ENCODE assay signal across 1 cellular context in the genomic region with DNA sequence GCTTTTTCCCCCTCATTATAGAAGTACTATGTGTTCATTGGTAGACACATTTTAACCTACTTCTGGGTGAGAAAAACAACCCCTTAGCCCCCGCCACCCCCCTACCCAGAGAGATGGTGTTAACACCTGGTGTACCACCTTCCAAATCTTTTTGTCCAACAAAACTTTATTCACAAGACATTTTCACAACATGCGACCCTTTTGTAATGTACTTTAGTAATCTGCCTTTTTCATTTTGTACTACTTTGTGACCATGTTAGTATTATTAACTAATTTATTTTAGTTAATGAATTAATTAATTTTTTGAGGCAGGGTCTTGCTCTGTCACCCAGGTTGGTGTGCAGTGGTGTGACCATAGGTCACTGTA.
A peak's percentile ranks its signal among the peaks of the same experiment; 100 is the strongest.
TF ChIP-seq lines count a peak whose summit lies in the region.

No MANE protein-coding gene starts in this region.

TF ChIP-seq in K562, 482 proteins besides CTCF, POLR2A, EP300 and RAD21:
- TF ChIP-seq, protein P1, sequence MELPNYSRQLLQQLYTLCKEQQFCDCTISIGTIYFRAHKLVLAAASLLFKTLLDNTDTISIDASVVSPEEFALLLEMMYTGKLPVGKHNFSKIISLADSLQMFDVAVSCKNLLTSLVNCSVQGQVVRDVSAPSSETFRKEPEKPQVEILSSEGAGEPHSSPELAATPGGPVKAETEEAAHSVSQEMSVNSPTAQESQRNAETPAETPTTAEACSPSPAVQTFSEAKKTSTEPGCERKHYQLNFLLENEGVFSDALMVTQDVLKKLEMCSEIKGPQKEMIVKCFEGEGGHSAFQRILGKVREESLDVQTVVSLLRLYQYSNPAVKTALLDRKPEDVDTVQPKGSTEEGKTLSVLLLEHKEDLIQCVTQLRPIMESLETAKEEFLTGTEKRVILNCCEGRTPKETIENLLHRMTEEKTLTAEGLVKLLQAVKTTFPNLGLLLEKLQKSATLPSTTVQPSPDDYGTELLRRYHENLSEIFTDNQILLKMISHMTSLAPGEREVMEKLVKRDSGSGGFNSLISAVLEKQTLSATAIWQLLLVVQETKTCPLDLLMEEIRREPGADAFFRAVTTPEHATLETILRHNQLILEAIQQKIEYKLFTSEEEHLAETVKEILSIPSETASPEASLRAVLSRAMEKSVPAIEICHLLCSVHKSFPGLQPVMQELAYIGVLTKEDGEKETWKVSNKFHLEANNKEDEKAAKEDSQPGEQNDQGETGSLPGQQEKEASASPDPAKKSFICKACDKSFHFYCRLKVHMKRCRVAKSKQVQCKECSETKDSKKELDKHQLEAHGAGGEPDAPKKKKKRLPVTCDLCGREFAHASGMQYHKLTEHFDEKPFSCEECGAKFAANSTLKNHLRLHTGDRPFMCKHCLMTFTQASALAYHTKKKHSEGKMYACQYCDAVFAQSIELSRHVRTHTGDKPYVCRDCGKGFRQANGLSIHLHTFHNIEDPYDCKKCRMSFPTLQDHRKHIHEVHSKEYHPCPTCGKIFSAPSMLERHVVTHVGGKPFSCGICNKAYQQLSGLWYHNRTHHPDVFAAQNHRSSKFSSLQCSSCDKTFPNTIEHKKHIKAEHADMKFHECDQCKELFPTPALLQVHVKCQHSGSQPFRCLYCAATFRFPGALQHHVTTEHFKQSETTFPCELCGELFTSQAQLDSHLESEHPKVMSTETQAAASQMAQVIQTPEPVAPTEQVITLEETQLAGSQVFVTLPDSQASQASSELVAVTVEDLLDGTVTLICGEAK (IDR thresholded peaks at IDR 0.05) = peak; percentile 64
- TF ChIP-seq, protein P1 (CRISPR knock-in tag; IDR thresholded peaks at IDR 0.05) = no peak
- TF ChIP-seq ATF1 (CRISPR knock-in tag; IDR thresholded peaks at IDR 0.05) (no peak), ATF1 (tag; IDR thresholded peaks at IDR 0.05) (no peak)
